ENCODE assay signal across 2 cellular contexts in genomic region chr19:48489608-48490216, GRCh38.
TF ChIP-seq lines count a peak whose summit lies in the region.

No MANE protein-coding gene starts in this region.

TF ChIP-seq in A549, 52 proteins besides CTCF, POLR2A, EP300 and RAD21 (continues in another document):
- TF ChIP-seq KDM1A (IDR thresholded peaks at IDR 0.05; ENCODE audit: low read depth) (peak; percentile 62; the same call in 1 of the 2 replicates), ATOH8 (CRISPR knock-in tag; IDR thresholded peaks at IDR 0.05; ENCODE audit: low read depth) (no peak), ZSCAN20 (CRISPR knock-in tag; IDR thresholded peaks at IDR 0.05) (no peak), RCOR1 (IDR thresholded peaks at IDR 0.05; ENCODE audit: low read depth, low read length) (peak; percentile 12; the same call in 1 of the 2 replicates), REST (IDR thresholded peaks at IDR 0.05) (no peak), CHD2 (IDR thresholded peaks at IDR 0.05; ENCODE audit: low read length, partially characterized antibody) (no peak), HES2 (IDR thresholded peaks at IDR 0.05) (no peak), CEBPB (IDR thresholded peaks at IDR 0.05) (no peak), E2F6 (IDR thresholded peaks at IDR 0.05; ENCODE audit: borderline replicate concordance, low read depth) (no peak), EHMT2 (IDR thresholded peaks at IDR 0.05; ENCODE audit: low read depth) (no peak), SREBF2 (IDR thresholded peaks at IDR 0.05) (no peak), CBX2 (IDR thresholded peaks at IDR 0.05; ENCODE audit: borderline replicate concordance, low read depth) (no peak), RNF2 (IDR thresholded peaks at IDR 0.05; ENCODE audit: borderline replicate concordance, low read depth) (no peak), SMC3 (IDR thresholded peaks at IDR 0.05) (peak; percentile 91), MAZ (IDR thresholded peaks at IDR 0.05; ENCODE audit: borderline replicate concordance, low read depth, low read length) (no peak), CHD4 (IDR thresholded peaks at IDR 0.05; ENCODE audit: borderline replicate concordance) (no peak; the same call in 1 of the 2 replicates), HOXB5 (CRISPR knock-in tag; IDR thresholded peaks at IDR 0.05) (0 out of 2 replicates have a peak, but pooled peaks have one; percentile 22), NPAS2 (CRISPR knock-in tag; IDR thresholded peaks at IDR 0.05; ENCODE audit: borderline replicate concordance) (no peak), TFCP2L1 (CRISPR knock-in tag; IDR thresholded peaks at IDR 0.05) (no peak), HDAC2 (IDR thresholded peaks at IDR 0.05) (peak; percentile 60; the same call in 1 of the 2 replicates), MYC (IDR thresholded peaks at IDR 0.05; ENCODE audit: borderline replicate concordance, low read length) (0 out of 2 replicates have a peak, but pooled peaks have one; percentile 41), MAX (IDR thresholded peaks at IDR 0.05) (peak; percentile 68), JUN (IDR thresholded peaks at IDR 0.05) (0 out of 5 replicates have a peak, but pooled peaks of 1 of the 2 experiments have one; percentile 25), MAFK (IDR thresholded peaks at IDR 0.05; ENCODE audit: partially characterized antibody) (no peak), BHLHE40 (IDR thresholded peaks at IDR 0.05; ENCODE audit: low read depth, low read length) (no peak), JUNB (IDR thresholded peaks at IDR 0.05) (no peak), HOXA7 (CRISPR knock-in tag; IDR thresholded peaks at IDR 0.05) (no peak), FOSB (CRISPR knock-in tag; IDR thresholded peaks at IDR 0.05) (no peak), POLR2AphosphoS2 (conservative IDR thresholded peaks at IDR 0.05; ENCODE audit: low read length) (no peak), ZFP36 (IDR thresholded peaks at IDR 0.05; ENCODE audit: borderline replicate concordance, partially characterized antibody) (peak; percentile 93), USF2 (IDR thresholded peaks at IDR 0.05) (no peak), FOSL2 (IDR thresholded peaks at IDR 0.05) (no peak), FOSL2 (CRISPR knock-in tag; IDR thresholded peaks at IDR 0.05) (no peak), GATA3 (IDR thresholded peaks at IDR 0.05; ENCODE audit: borderline replicate concordance) (no peak)

TF ChIP-seq in GM12878, 131 proteins besides CTCF, POLR2A, EP300 and RAD21:
- 0 out of 2 replicates have a peak, but pooled peaks have one; percentile 46 for TF ChIP-seq DPF2 (IDR thresholded peaks at IDR 0.05)
- no peak for TF ChIP-seq SRF (IDR thresholded peaks at IDR 0.05; ENCODE audit: low read depth in 2 of 2, low read length in 2 of 2)
- no peak for TF ChIP-seq RAD51 (IDR thresholded peaks at IDR 0.05)
- TF ChIP-seq PAX5 (IDR thresholded peaks at IDR 0.05; ENCODE audit: borderline replicate concordance, low read depth, low read length): peak; percentile 34; the same call in 1 of the 2 replicates
- no peak for TF ChIP-seq USF1 (IDR thresholded peaks at IDR 0.05; ENCODE audit: borderline replicate concordance, extremely low read length, insufficient read depth, low read depth, low read length)
- peak; percentile 49 for TF ChIP-seq IKZF1 (conservative IDR thresholded peaks at IDR 0.05)
- TF ChIP-seq NR2C1 (IDR thresholded peaks at IDR 0.05): no peak
- TF ChIP-seq E2F4 (IDR thresholded peaks at IDR 0.05; ENCODE audit: low read depth, low read length): no peak
- TF ChIP-seq NR2C2 (IDR thresholded peaks at IDR 0.05; ENCODE audit: borderline replicate concordance, control insufficient read depth, insufficient read length, low read depth): no peak
- no peak for TF ChIP-seq JUNB (IDR thresholded peaks at IDR 0.05)
- no peak for TF ChIP-seq HSF1 (IDR thresholded peaks at IDR 0.05; ENCODE audit: low read depth, low read length)
- no peak for TF ChIP-seq CREB1 (IDR thresholded peaks at IDR 0.05; ENCODE audit: low read depth)
- peak; percentile 75 for TF ChIP-seq IRF4 (IDR thresholded peaks at IDR 0.05; ENCODE audit: low read depth, low read length)
- no peak for TF ChIP-seq SMAD5 (IDR thresholded peaks at IDR 0.05; ENCODE audit: low read depth)
- peak; percentile 74; the same call in 1 of the 2 replicates for TF ChIP-seq SMC3 (IDR thresholded peaks at IDR 0.05; ENCODE audit: borderline replicate concordance, low read length)
- peak; percentile 53 to 56; a peak in 3 of 4 replicates for TF ChIP-seq BHLHE40 (IDR thresholded peaks at IDR 0.05; ENCODE audit: borderline replicate concordance in 1 of 2, low read depth in 2 of 2, low read length in 1 of 2)
- TF ChIP-seq YY1 (IDR thresholded peaks at IDR 0.05; ENCODE audit: low read depth, low read length): peak; percentile 55; the same call in 1 of the 2 replicates
- no peak for TF ChIP-seq MYC (IDR thresholded peaks at IDR 0.05; ENCODE audit: insufficient read depth, insufficient read length, insufficient replicate concordance, low read length, severe bottlenecking)
- peak; percentile 84 for TF ChIP-seq SMARCA5 (IDR thresholded peaks at IDR 0.05)
- TF ChIP-seq SPI1 (IDR thresholded peaks at IDR 0.05; ENCODE audit: borderline replicate concordance, insufficient read depth, low read depth, low read length): peak; percentile 75
- 0 out of 2 replicates have a peak, but pooled peaks have one; percentile 14 for TF ChIP-seq EED (IDR thresholded peaks at IDR 0.05; ENCODE audit: low read depth)
- no peak for TF ChIP-seq NR2F1 (conservative IDR thresholded peaks at IDR 0.05)
- peak; percentile 31 to 32; a peak in 2 of 4 replicates for TF ChIP-seq IKZF2 (IDR thresholded peaks at IDR 0.05)
- no peak for TF ChIP-seq BMI1 (IDR thresholded peaks at IDR 0.05; ENCODE audit: borderline replicate concordance)
- peak; percentile 79 for TF ChIP-seq TCF12 (IDR thresholded peaks at IDR 0.05; ENCODE audit: low read depth, low read length)
- no peak for TF ChIP-seq ZBTB33 (IDR thresholded peaks at IDR 0.05)
- TF ChIP-seq STAT1 (conservative IDR thresholded peaks at IDR 0.05): no peak
- TF ChIP-seq ZBTB11 (CRISPR knock-in tag; IDR thresholded peaks at IDR 0.05): no peak
- no peak for TF ChIP-seq ZBED1 (IDR thresholded peaks at IDR 0.05; ENCODE audit: borderline replicate concordance)
- no peak for TF ChIP-seq ZNF207 (IDR thresholded peaks at IDR 0.05; ENCODE audit: borderline replicate concordance)
- no peak for TF ChIP-seq STAT3 (IDR thresholded peaks at IDR 0.05; ENCODE audit: low read depth, low read length)
- TF ChIP-seq BACH1 (IDR thresholded peaks at IDR 0.05; ENCODE audit: borderline replicate concordance): peak; percentile 27; the same call in 1 of the 2 replicates
- peak; percentile 88 for TF ChIP-seq NFXL1 (IDR thresholded peaks at IDR 0.05; ENCODE audit: borderline replicate concordance)
- no peak for TF ChIP-seq MEF2B (IDR thresholded peaks at IDR 0.05; ENCODE audit: partially characterized antibody, poor library complexity, severe bottlenecking)
- TF ChIP-seq TCF3 (IDR thresholded peaks at IDR 0.05; ENCODE audit: borderline replicate concordance, insufficient read depth, low read depth, low read length): 0 out of 2 replicates have a peak, but pooled peaks have one; percentile 74
- 0 out of 2 replicates have a peak, but pooled peaks have one; percentile 11 for TF ChIP-seq CREM (IDR thresholded peaks at IDR 0.05; ENCODE audit: low read depth)
- TF ChIP-seq CBFB (IDR thresholded peaks at IDR 0.05; ENCODE audit: low read depth): no peak
- no peak for TF ChIP-seq MEF2A (IDR thresholded peaks at IDR 0.05; ENCODE audit: insufficient read depth, low read depth, low read length)
- no peak for TF ChIP-seq ZSCAN29 (IDR thresholded peaks at IDR 0.05)
- peak; percentile 65; the same call in 1 of the 2 replicates for TF ChIP-seq LARP7 (IDR thresholded peaks at IDR 0.05)
- TF ChIP-seq GABPA (IDR thresholded peaks at IDR 0.05; ENCODE audit: low read depth): no peak
- no peak for TF ChIP-seq SP1 (IDR thresholded peaks at IDR 0.05; ENCODE audit: low read depth, low read length)
